10 cellular contexts compared by ENCODE assay signal in genomic region chr14:24137529-24138395, GRCh38. TPM values are rescaled to one million over a fixed set of nuclear protein-coding genes. Genes with fewer than 3 reads are reported as not detected.
DNase-seq lines count a peak whose midpoint lies in the region; ATAC-seq and TF ChIP-seq lines count a peak whose summit lies in the region.
"Had no signal": no experiment of that assay in that cellular context is flagged by ENCODE, and none has a peak within 500 bp of the region (broad histone marks: within the 10 kb centered on the region; RNA-seq: fewer than 3 reads in every experiment).

No MANE protein-coding gene starts in this region.

- no peak for TF ChIP-seq POLR2A in breast epithelium (IDR thresholded peaks at IDR 0.05)
- TF ChIP-seq POLR2A in transverse colon (IDR thresholded peaks at IDR 0.05): no peak

- H3K36me3 Mint-ChIP-seq in activated T-cell treated with anti-CD3 and anti-CD28 coated beads, Interleukin-2, amount 50 U/mL, for 72 hours (ENCODE audit: insufficient read depth in 2 of 2): peaks cover 13 to 25% of the 10 kb centered on the region in 2 donors

- H3K9me3 Mint-ChIP-seq in activated T-cell treated with anti-CD3 and anti-CD28 coated beads, Interleukin-2, amount 50 U/mL, for 72 hours: no peaks in the 10 kb centered on the region

- H3K9me3 ChIP-seq in breast epithelium: no peaks in the 10 kb centered on the region
- H3K9me3 ChIP-seq in transverse colon: no peaks in the 10 kb centered on the region
- H3K9me3 ChIP-seq: BE2C had no signal

- TF ChIP-seq CTCF in breast epithelium (IDR thresholded peaks at IDR 0.05) (no peak), transverse colon (IDR thresholded peaks at IDR 0.05) (no peak)

- 60 to 85% methylated on average over 1 to 8 of the region's 8 CpGs for WGBS in transverse colon (ENCODE audit: low coverage in 1 of 2), 2 donors

- DNase-seq in activated T-cell treated with anti-CD3 and anti-CD28 coated beads, Interleukin-2, amount 50 U/mL, for 72 hours: no peak
- DNase-seq in activated T-cell treated with anti-CD3 and anti-CD28 coated beads, Interleukin-2, amount 50 U/mL, for 48 hours: no peak
- DNase-seq in breast epithelium (ENCODE audit: low spot score in 2 of 2) (no peak), transverse colon (no peak), LoVo (ENCODE audit: low spot score) (no peak), NCI-H1436 (lab: John Stamatoyannopoulos, UW) (no peak)
- DNase-seq: BE2C, brain microvascular endothelial cell, T-helper 9 cell had no signal

- H3K4me1 Mint-ChIP-seq in activated T-cell treated with anti-CD3 and anti-CD28 coated beads, Interleukin-2, amount 50 U/mL, for 72 hours (ENCODE audit: low read depth): peaks cover 61% of the 10 kb centered on the region

- H3K27me3 ChIP-seq in breast epithelium (no peaks in the 10 kb centered on the region), transverse colon (no peaks in the 10 kb centered on the region)
- H3K27me3 ChIP-seq: BE2C, brain microvascular endothelial cell had no signal

- H3K27me3 Mint-ChIP-seq in activated T-cell treated with anti-CD3 and anti-CD28 coated beads, Interleukin-2, amount 50 U/mL, for 72 hours (ENCODE audit: low read depth): no peaks in the 10 kb centered on the region

- H3K27ac Mint-ChIP-seq in activated T-cell treated with anti-CD3 and anti-CD28 coated beads, Interleukin-2, amount 50 U/mL, for 72 hours: peak overlapping the region; percentile 91

- H3K36me3 ChIP-seq in breast epithelium: no peaks in the 10 kb centered on the region
- H3K36me3 ChIP-seq in transverse colon: peaks cover 0 to 19% (median 2%) of the 10 kb centered on the region in 4 donors

- H3K4me3 Mint-ChIP-seq in activated T-cell treated with anti-CD3 and anti-CD28 coated beads, Interleukin-2, amount 50 U/mL, for 72 hours: peak overlapping the region; percentile 92 to 95

- peaks cover 5 to 16% of the 10 kb centered on the region in 2 donors for H3K4me1 ChIP-seq in breast epithelium
- H3K4me1 ChIP-seq in transverse colon: peaks cover 24 to 54% (median 39%) of the 10 kb centered on the region in 4 donors
- H3K4me1 ChIP-seq: BE2C had no signal

- no peak for ATAC-seq in activated T-cell treated with anti-CD3 and anti-CD28 coated beads, Interleukin-2, amount 50 U/mL, for 72 hours (replicated peaks in 1 of 2)
- ATAC-seq: sciatic nerve had no signal

- H3K4me3 ChIP-seq in breast epithelium (no peak overlapping the region), transverse colon (no peak overlapping the region)

- intact Hi-C loops in breast epithelium (cut with DNase I; ENCODE audit: low total_unique reads) (no loop called here), transverse colon (cut with DNase I; ENCODE audit: low total_unique reads) (loop anchor here (5.0 kb wide), 1 partner anchor 160 kb away; the partner anchor contains the start of genes DHRS1 and NOP9)

- no peak for TF ChIP-seq EP300 in transverse colon (IDR thresholded peaks at IDR 0.05; ENCODE audit: low read depth)

- in situ Hi-C loops in transverse colon (cut with MboI; ENCODE audit: low pct_ligation_motif_present in 1 of 4, low pct_unique_long_range_greater_than_20kb in 1 of 4, low sequenced_read_pairs in 3 of 4): no loop called here

- H3K27ac ChIP-seq in breast epithelium: peak overlapping the region; percentile 49 to 92
- peak overlapping the region in 3 of 4 donors; percentile 93 to 98 (median 97) for H3K27ac ChIP-seq in transverse colon
- H3K27ac ChIP-seq: brain microvascular endothelial cell had no signal

RNA-seq across cellular contexts. Expression of gene PSME1, which starts 1.8 kb away (rescaled TPM):
- total RNA-seq in activated T-cell treated with anti-CD3 and anti-CD28 coated beads, Interleukin-2, amount 50 U/mL, for 72 hours: 100 to 1,000 TPM; 342 to 378 TPM
- total RNA-seq in breast epithelium: 100 to 1,000 TPM in 2 of 3 donors, 10 to 100 TPM in 1; 91.1 to 151 (median 135) TPM
- total RNA-seq in transverse colon: 100 to 1,000 TPM in 2 of 4 donors, 10 to 100 TPM in 2; 38.8 to 198 (median 132) TPM

RNA-seq across cellular contexts. Expression of gene EMC9, which starts 3.6 kb away (rescaled TPM):
- total RNA-seq in activated T-cell treated with anti-CD3 and anti-CD28 coated beads, Interleukin-2, amount 50 U/mL, for 72 hours: 10 to 100 TPM; 38.0 to 56.5 TPM
- total RNA-seq in breast epithelium (10 to 100 TPM; 13.4 to 19.0 (median 16.5) TPM), transverse colon (10 to 100 TPM in 2 of 4 donors, 1 to 10 TPM in 1, not detected in 1; 2.2 to 15.4 (median 12.3) TPM)

RNA-seq across cellular contexts. Expression of gene FITM1, which starts 7.3 kb away (rescaled TPM):
- 1 to 10 TPM in 1 of 2 donors, under 1 TPM in 1; 0.46 to 2.2 TPM for total RNA-seq in activated T-cell treated with anti-CD3 and anti-CD28 coated beads, Interleukin-2, amount 50 U/mL, for 72 hours
- total RNA-seq in breast epithelium: 1 to 10 TPM; 1.2 to 2.6 (median 1.6) TPM
- total RNA-seq in transverse colon: 1 to 10 TPM in 2 of 4 donors, not detected in 2; 1.4 to 1.6 TPM

RNA-seq across cellular contexts. Expression of gene PSME2, which starts 8.6 kb away (rescaled TPM):
- 100 to 1,000 TPM; 369 to 376 TPM for total RNA-seq in activated T-cell treated with anti-CD3 and anti-CD28 coated beads, Interleukin-2, amount 50 U/mL, for 72 hours
- 10 to 100 TPM; 22.1 to 69.2 (median 62.1) TPM for total RNA-seq in breast epithelium
- 10 to 100 TPM; 59.5 to 69.8 (median 68.5) TPM for total RNA-seq in transverse colon

RNA-seq across cellular contexts. Expression of gene RNF31, which starts 9.5 kb away (rescaled TPM):
- total RNA-seq in activated T-cell treated with anti-CD3 and anti-CD28 coated beads, Interleukin-2, amount 50 U/mL, for 72 hours: 10 to 100 TPM; 88.7 to 90.6 TPM
- total RNA-seq in breast epithelium: 10 to 100 TPM; 29.1 to 43.8 (median 41.0) TPM
- total RNA-seq in transverse colon: 100 to 1,000 TPM in 1 of 4 donors, 10 to 100 TPM in 3; 56.7 to 258 (median 71.2) TPM
